Comparison of ENCODE assay signal across 23 cellular contexts in the genomic region with DNA sequence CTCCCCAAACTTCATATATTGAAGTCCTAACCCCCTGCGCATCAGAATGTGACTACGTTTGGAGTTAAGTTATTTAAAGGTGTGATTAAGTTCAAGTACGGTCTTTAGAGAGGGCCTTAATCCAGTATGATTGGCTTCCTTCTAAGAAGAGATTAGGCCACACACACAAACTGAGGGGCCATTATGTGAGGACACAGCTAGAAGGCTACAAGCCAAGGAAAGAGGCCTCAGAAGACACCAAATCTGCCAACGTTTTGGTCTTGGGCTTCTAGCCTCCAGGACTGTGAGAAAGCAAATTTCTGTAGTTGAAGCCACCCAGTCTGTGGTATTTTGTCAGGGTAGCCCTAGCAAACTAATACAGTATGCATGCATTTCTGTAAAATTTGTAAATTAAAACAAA.
"Had no signal": no experiment of that assay in that cellular context is flagged by ENCODE, and none has a peak within 500 bp of the region (broad histone marks: within the 10 kb centered on the region; RNA-seq: fewer than 3 reads in every experiment).

No MANE protein-coding gene starts in this region.

- H3K4me1 Mint-ChIP-seq: memory B cell had no signal

- H3K9me3 ChIP-seq: gastroesophageal sphincter, mucosa of descending colon, right lobe of liver, stomach, transverse colon, uterus had no signal

- H3K27me3 ChIP-seq: gastroesophageal sphincter, right lobe of liver, stomach, transverse colon, uterus had no signal

- DNase-seq: activated CD4-positive, alpha-beta memory T cell treated with anti-CD3 and anti-CD28 coated beads for 36 hours; activated CD4-positive, alpha-beta T cell treated with anti-CD3 and anti-CD28 coated beads for 36 hours; activated effector memory CD4-positive, alpha-beta T cell treated with Interleukin-2 at 50 U/mL for 16 hours; activated naive CD4-positive, alpha-beta T cell treated with anti-CD3 and anti-CD28 coated beads, Interleukin-2, amount 10 ng/mL, durations not matched to agents 7 days and 5 days; activated naive CD8-positive, alpha-beta T cell treated with anti-CD3 and anti-CD28 coated beads, Interleukin-2, amount 50 U/mL, for 24 hours; activated T-cell treated with anti-CD3 and anti-CD28 coated beads, Interleukin-2, amount 50 U/mL, for 48 hours; head of caudate nucleus; islet precursor cell; left cardiac atrium; mucosa of descending colon; nephron progenitor cell; right lobe of liver; small intestine; stimulated activated CD4-positive, alpha-beta T cell treated with anti-CD3 and anti-CD28 coated beads, Interleukin-2, amount 100 ng/mL, for 24 hours; stomach; transverse colon; uterus had no signal

- H3K27me3 Mint-ChIP-seq: activated CD4-positive, alpha-beta memory T cell treated with anti-CD3 and anti-CD28 coated beads for 36 hours; activated CD4-positive, alpha-beta T cell treated with anti-CD3 and anti-CD28 coated beads for 36 hours; activated naive CD4-positive, alpha-beta T cell treated with anti-CD3 and anti-CD28 coated beads, Interleukin-2, amount 10 ng/mL, durations not matched to agents 7 days and 5 days; activated naive CD8-positive, alpha-beta T cell treated with anti-CD3 and anti-CD28 coated beads, Interleukin-2, amount 50 U/mL, for 24 hours; memory B cell had no signal

- H3K36me3 ChIP-seq: gastroesophageal sphincter, right lobe of liver, transverse colon, uterus had no signal

- H3K4me3 ChIP-seq: gastroesophageal sphincter, mucosa of descending colon, right lobe of liver, stomach, transverse colon, uterus had no signal

- H3K4me3 Mint-ChIP-seq: activated CD4-positive, alpha-beta memory T cell treated with anti-CD3 and anti-CD28 coated beads for 36 hours; activated CD4-positive, alpha-beta T cell treated with anti-CD3 and anti-CD28 coated beads for 36 hours; activated naive CD4-positive, alpha-beta T cell treated with anti-CD3 and anti-CD28 coated beads, Interleukin-2, amount 10 ng/mL, durations not matched to agents 7 days and 5 days; activated naive CD8-positive, alpha-beta T cell treated with anti-CD3 and anti-CD28 coated beads, Interleukin-2, amount 50 U/mL, for 24 hours; memory B cell; nephron progenitor cell; stimulated activated effector memory CD8-positive, alpha-beta T cell treated with anti-CD3 and anti-CD28 coated beads, Interleukin-12 subunit alpha, Interleukin-12 subunit beta, amount 100 ng/mL, for 72 hours; T-helper 1 cell treated with Interleukin-12 subunit alpha and Interleukin-12 subunit beta and Interleukin-4 antibody, amounts not matched to agents 30 μg/mL and 1 μg/mL, for 36 hours had no signal

- H3K9ac ChIP-seq: parathyroid adenoma had no signal

- H2AFZ ChIP-seq: parathyroid adenoma had no signal

- H3K27ac ChIP-seq: epithelial cell of prostate, gastroesophageal sphincter, right lobe of liver, stomach, transverse colon had no signal

- ATAC-seq: activated CD4-positive, alpha-beta T cell treated with anti-CD3 and anti-CD28 coated beads for 36 hours; activated naive CD8-positive, alpha-beta T cell treated with anti-CD3 and anti-CD28 coated beads, Interleukin-2, amount 50 U/mL, for 24 hours; gastroesophageal sphincter; mucosa of descending colon; right lobe of liver; stimulated activated effector memory CD8-positive, alpha-beta T cell treated with anti-CD3 and anti-CD28 coated beads, Interleukin-12 subunit alpha, Interleukin-12 subunit beta, amount 100 ng/mL, for 72 hours had no signal

- H3K4me1 ChIP-seq: gastroesophageal sphincter, parathyroid adenoma, right lobe of liver, transverse colon, uterus had no signal

- FAIRE-seq: small intestine had no signal

- H3K27ac Mint-ChIP-seq: activated CD4-positive, alpha-beta memory T cell treated with anti-CD3 and anti-CD28 coated beads for 36 hours; activated CD4-positive, alpha-beta T cell treated with anti-CD3 and anti-CD28 coated beads for 36 hours; activated naive CD4-positive, alpha-beta T cell treated with anti-CD3 and anti-CD28 coated beads, Interleukin-2, amount 10 ng/mL, durations not matched to agents 7 days and 5 days; activated naive CD8-positive, alpha-beta T cell treated with anti-CD3 and anti-CD28 coated beads, Interleukin-2, amount 50 U/mL, for 24 hours; memory B cell; nephron progenitor cell; stimulated activated effector memory CD8-positive, alpha-beta T cell treated with anti-CD3 and anti-CD28 coated beads, Interleukin-12 subunit alpha, Interleukin-12 subunit beta, amount 100 ng/mL, for 72 hours; T-helper 1 cell treated with Interleukin-12 subunit alpha and Interleukin-12 subunit beta and Interleukin-4 antibody, amounts not matched to agents 30 μg/mL and 1 μg/mL, for 36 hours had no signal
